In genomic region chr3:45010718-45011355, GRCh38 we compare ENCODE assay signal across 9 cellular contexts. TPM values are rescaled to one million over a fixed set of nuclear protein-coding genes. Genes with fewer than 3 reads are reported as not detected.
A peak's percentile ranks its signal among the peaks of the same experiment; 100 is the strongest.
DNase-seq lines count a peak whose midpoint lies in the region; ATAC-seq and TF ChIP-seq lines count a peak whose summit lies in the region.
"Had no signal": no experiment of that assay in that cellular context is flagged by ENCODE, and none has a peak within 500 bp of the region (broad histone marks: within the 10 kb centered on the region; RNA-seq: fewer than 3 reads in every experiment).

No MANE protein-coding gene starts in this region.

- H3K9me3 ChIP-seq in left lung (no peaks in the 10 kb centered on the region), tibial nerve (no peaks in the 10 kb centered on the region)

- 43 to 44% methylated on average over 3 of the region's 3 CpGs for WGBS in tibial nerve, 2 donors

- peak overlapping the region; percentile 43 for H3K27ac Mint-ChIP-seq in T-helper 2 cell treated with Interferon-gamma antibody and Interleukin-4, amounts not matched to agents 5 μg/mL and 100 μg/mL, for 36 hours

- H3K36me3 Mint-ChIP-seq in T-helper 2 cell treated with Interferon-gamma antibody and Interleukin-4, amounts not matched to agents 5 μg/mL and 100 μg/mL, for 36 hours (ENCODE audit: low read depth), result peaks cover 37% of the 10 kb centered on the region

- no peak for TF ChIP-seq CTCF in cardiac fibroblast (IDR thresholded peaks at IDR 0.05; ENCODE audit: low read depth, low read length)
- no peak for TF ChIP-seq CTCF in left lung (IDR thresholded peaks at IDR 0.05)
- TF ChIP-seq CTCF in tibial nerve (IDR thresholded peaks at IDR 0.05), result no peak

- ATAC-seq in left lung (peak; percentile 83), HG02973 (IDR thresholded peaks at IDR 0.05; ENCODE audit: unreplicated experiment) (no peak), GM18873 (IDR thresholded peaks at IDR 0.05; ENCODE audit: low FRiP score, unreplicated experiment) (no peak)

- H3K36me3 ChIP-seq in left lung (peaks cover 0 to 60% of the 10 kb centered on the region in 2 donors), tibial nerve (peaks cover 0 to 53% (median 0%) of the 10 kb centered on the region in 3 donors)

- no peak for DNase-seq in T-helper 2 cell treated with Interferon-gamma antibody and Interleukin-4, amounts not matched to agents 5 μg/mL and 100 μg/mL, for 36 hours (ENCODE audit: low spot score)
- DNase-seq in T-helper 2 cell (no peak), cardiac fibroblast (ENCODE audit: low read depth in 2 of 2) (peak; percentile 62 to 68), left lung (no peak), tibial nerve (ENCODE audit: low spot score in 2 of 2) (no peak), cerebellum (ENCODE audit: low spot score) (no peak)
- DNase-seq: head of caudate nucleus had no signal

- no peaks in the 10 kb centered on the region for H3K27me3 Mint-ChIP-seq in T-helper 2 cell treated with Interferon-gamma antibody and Interleukin-4, amounts not matched to agents 5 μg/mL and 100 μg/mL, for 36 hours (ENCODE audit: low read depth)

- no peaks in the 10 kb centered on the region for H3K9me3 Mint-ChIP-seq in T-helper 2 cell treated with Interferon-gamma antibody and Interleukin-4, amounts not matched to agents 5 μg/mL and 100 μg/mL, for 36 hours

- no peak overlapping the region for H3K4me3 Mint-ChIP-seq in T-helper 2 cell treated with Interferon-gamma antibody and Interleukin-4, amounts not matched to agents 5 μg/mL and 100 μg/mL, for 36 hours

- no peak for TF ChIP-seq POLR2A in tibial nerve (IDR thresholded peaks at IDR 0.05)

- H3K27me3 ChIP-seq in left lung (no peaks in the 10 kb centered on the region), tibial nerve (no peaks in the 10 kb centered on the region)

- H3K27ac ChIP-seq in left lung (peak overlapping the region; percentile 79 to 81), tibial nerve (peak overlapping the region; percentile 58 to 89 (median 78))

- TF ChIP-seq EP300 in tibial nerve (IDR thresholded peaks at IDR 0.05), result no peak

- H3K4me1 Mint-ChIP-seq in T-helper 2 cell treated with Interferon-gamma antibody and Interleukin-4, amounts not matched to agents 5 μg/mL and 100 μg/mL, for 36 hours (ENCODE audit: low read depth), result peaks cover 15% of the 10 kb centered on the region

- intact Hi-C loops in left lung (cut with DNase I), result no loop called here

- H3K4me1 ChIP-seq in left lung (peaks cover 23 to 27% of the 10 kb centered on the region in 2 donors), tibial nerve (peaks cover 6 to 52% (median 21%) of the 10 kb centered on the region in 4 donors)

- no peak overlapping the region for H3K4me3 ChIP-seq in cardiac fibroblast (replicated peaks in 1 of 2; ENCODE audit: low read depth in 2 of 2, low read length in 2 of 2)
- no peak overlapping the region for H3K4me3 ChIP-seq in left lung
- no peak overlapping the region for H3K4me3 ChIP-seq in tibial nerve

RNA-seq across cellular contexts. Expression of gene CLEC3B, which starts 15.3 kb away (rescaled TPM):
- total RNA-seq in left lung (100 to 1,000 TPM in 1 of 2 donors, 10 to 100 TPM in 1; 74.0 to 102 TPM), tibial nerve (100 to 1,000 TPM; 137 to 819 (median 340) TPM), cerebellum (17.1 TPM)

RNA-seq across cellular contexts. Expression of gene EXOSC7, which starts 34.8 kb away (rescaled TPM):
- total RNA-seq in left lung (10 to 100 TPM; 33.2 to 34.8 TPM), tibial nerve (10 to 100 TPM; 48.3 to 67.7 (median 64.2) TPM), cerebellum (25.5 TPM)

RNA-seq across cellular contexts. Expression of gene ZDHHC3, which starts 34.9 kb away (rescaled TPM):
- total RNA-seq in left lung (100 to 1,000 TPM in 1 of 2 donors, 10 to 100 TPM in 1; 86.8 to 129 TPM), tibial nerve (100 to 1,000 TPM in 3 of 4 donors, 10 to 100 TPM in 1; 98.4 to 139 (median 117) TPM), cerebellum (45.0 TPM)

Comparison
In these comparisons a context has a peak if more than half of its experiments do, and no peak if none do; other contexts are left out.
1. DNase-seq: peak in cardiac fibroblast (2 of 2); none in T-helper 2 cell treated with Interferon-gamma antibody and Interleukin-4, amounts not matched to agents 5 μg/mL and 100 μg/mL, for 36 hours (single experiment), T-helper 2 cell (0 of 5), left lung (0 of 2), tibial nerve (0 of 2) and cerebellum (single experiment).